In genomic region chr10:74690393-74690792, GRCh38 we compare ENCODE assay signal across 35 cellular contexts.
"Had no signal": no experiment of that assay in that cellular context is flagged by ENCODE, and none has a peak within 500 bp of the region (broad histone marks: within the 10 kb centered on the region; RNA-seq: fewer than 3 reads in every experiment).

No MANE protein-coding gene starts in this region.

- H3K27me3 ChIP-seq: adrenal gland, body of pancreas, brain microvascular endothelial cell, breast epithelium had no signal

- H3K27me3 Mint-ChIP-seq: activated B cell treated with CpG ODN at 0.5 μM for 24 hours; activated CD4-positive, alpha-beta memory T cell treated with anti-CD3 and anti-CD28 coated beads for 36 hours; activated CD4-positive, alpha-beta T cell treated with anti-CD3 and anti-CD28 coated beads, Interleukin-2, amount 10 ng/mL, durations not matched to agents 24 days and 14 days; activated CD8-positive, alpha-beta T cell treated with anti-CD3 and anti-CD28 coated beads for 36 hours; activated naive CD8-positive, alpha-beta T cell treated with anti-CD3 and anti-CD28 coated beads for 36 hours; activated T-helper 17 cell treated with anti-CD3 and anti-CD28 coated beads, Interleukin-2, amount 50 U/mL, for 72 hours had no signal

- H3K4me1 ChIP-seq: adrenal gland, body of pancreas, breast epithelium had no signal

- H3K36me3 Mint-ChIP-seq: activated naive CD4-positive, alpha-beta T cell treated with anti-CD3 and anti-CD28 coated beads, Interleukin-2, amount 50 U/mL, for 72 hours had no signal

- H3K27ac Mint-ChIP-seq: activated B cell treated with CpG ODN at 0.5 μM for 24 hours; activated CD4-positive, alpha-beta memory T cell treated with anti-CD3 and anti-CD28 coated beads for 36 hours; activated CD4-positive, alpha-beta T cell treated with anti-CD3 and anti-CD28 coated beads, Interleukin-2, amount 10 ng/mL, durations not matched to agents 24 days and 14 days; activated CD8-positive, alpha-beta T cell treated with anti-CD3 and anti-CD28 coated beads for 36 hours; activated naive CD4-positive, alpha-beta T cell treated with anti-CD3 and anti-CD28 coated beads for 36 hours; activated naive CD4-positive, alpha-beta T cell treated with anti-CD3 and anti-CD28 coated beads, Interleukin-2, amount 50 U/mL, for 72 hours; activated naive CD8-positive, alpha-beta T cell treated with anti-CD3 and anti-CD28 coated beads for 36 hours; activated T-cell treated with anti-CD3 and anti-CD28 coated beads, Interleukin-2, amount 50 U/mL, for 72 hours; activated T-helper 1 cell treated with anti-CD3 and anti-CD28 coated beads, Interleukin-12 subunit alpha, Interleukin-12 subunit beta, Interleukin-2, Interleukin-4 antibody, amounts not matched to agents 30 ng/mL and 10 ng/mL and 1 ng/mL, durations not matched to agents 14 hours and 24 hours and 36 hours; activated T-helper 17 cell treated with anti-CD3 and anti-CD28 coated beads, Interleukin-2, amount 50 U/mL, for 72 hours; T-helper 2 cell treated with Interferon-gamma antibody and Interleukin-4, amounts not matched to agents 5 μg/mL and 100 μg/mL, for 36 hours had no signal

- H3K4me3 Mint-ChIP-seq: activated B cell treated with CpG ODN at 0.5 μM for 24 hours; activated CD4-positive, alpha-beta memory T cell treated with anti-CD3 and anti-CD28 coated beads for 36 hours; activated CD4-positive, alpha-beta T cell treated with anti-CD3 and anti-CD28 coated beads, Interleukin-2, amount 10 ng/mL, durations not matched to agents 24 days and 14 days; activated CD8-positive, alpha-beta T cell treated with anti-CD3 and anti-CD28 coated beads for 36 hours; activated naive CD4-positive, alpha-beta T cell treated with anti-CD3 and anti-CD28 coated beads for 36 hours; activated naive CD8-positive, alpha-beta T cell treated with anti-CD3 and anti-CD28 coated beads for 36 hours; activated T-cell treated with anti-CD3 and anti-CD28 coated beads, Interleukin-2, amount 50 U/mL, for 4 hours; activated T-cell treated with anti-CD3 and anti-CD28 coated beads, Interleukin-2, amount 50 U/mL, for 72 hours; activated T-helper 1 cell treated with anti-CD3 and anti-CD28 coated beads, Interleukin-12 subunit alpha, Interleukin-12 subunit beta, Interleukin-2, Interleukin-4 antibody, amounts not matched to agents 30 ng/mL and 10 ng/mL and 1 ng/mL, durations not matched to agents 14 hours and 24 hours and 36 hours; activated T-helper 17 cell treated with anti-CD3 and anti-CD28 coated beads, Interleukin-2, amount 50 U/mL, for 72 hours; T-helper 2 cell treated with Interferon-gamma antibody and Interleukin-4, amounts not matched to agents 5 μg/mL and 100 μg/mL, for 36 hours had no signal

- H3K9me3 Mint-ChIP-seq: activated B cell treated with CpG ODN at 0.5 μM for 24 hours; activated CD4-positive, alpha-beta memory T cell treated with anti-CD3 and anti-CD28 coated beads for 36 hours; activated CD4-positive, alpha-beta T cell treated with anti-CD3 and anti-CD28 coated beads, Interleukin-2, amount 10 ng/mL, durations not matched to agents 24 days and 14 days; activated CD8-positive, alpha-beta T cell treated with anti-CD3 and anti-CD28 coated beads for 36 hours; activated naive CD4-positive, alpha-beta T cell treated with anti-CD3 and anti-CD28 coated beads for 36 hours; activated naive CD4-positive, alpha-beta T cell treated with anti-CD3 and anti-CD28 coated beads, Interleukin-2, amount 50 U/mL, for 72 hours; activated naive CD8-positive, alpha-beta T cell treated with anti-CD3 and anti-CD28 coated beads for 36 hours; activated T-cell treated with anti-CD3 and anti-CD28 coated beads, Interleukin-2, amount 50 U/mL, for 4 hours; activated T-cell treated with anti-CD3 and anti-CD28 coated beads, Interleukin-2, amount 50 U/mL, for 72 hours; activated T-helper 1 cell treated with anti-CD3 and anti-CD28 coated beads, Interleukin-12 subunit alpha, Interleukin-12 subunit beta, Interleukin-2, Interleukin-4 antibody, amounts not matched to agents 30 ng/mL and 10 ng/mL and 1 ng/mL, durations not matched to agents 14 hours and 24 hours and 36 hours; activated T-helper 17 cell treated with anti-CD3 and anti-CD28 coated beads, Interleukin-2, amount 50 U/mL, for 72 hours; T-helper 2 cell treated with Interferon-gamma antibody and Interleukin-4, amounts not matched to agents 5 μg/mL and 100 μg/mL, for 36 hours had no signal

- H3K27ac ChIP-seq: adrenal gland, body of pancreas, brain microvascular endothelial cell, breast epithelium, VCaP had no signal

- FAIRE-seq: astrocyte, TTC549 had no signal

- DNase-seq: activated B cell treated with CpG ODN at 0.5 μM for 24 hours; activated CD4-positive, alpha-beta memory T cell treated with anti-CD3 and anti-CD28 coated beads for 36 hours; activated CD4-positive, alpha-beta T cell treated with anti-CD3 and anti-CD28 coated beads for 4 hours; activated CD4-positive, alpha-beta T cell treated with anti-CD3 and anti-CD28 coated beads, Interleukin-2, amount 10 ng/mL, durations not matched to agents 24 days and 14 days; activated CD4-positive, alpha-beta T cell treated with anti-CD3 and anti-CD28 coated beads, Interleukin-2, amount 50 U/mL, for 1 hour; activated CD4-positive, alpha-beta T cell treated with anti-CD3 and anti-CD28 coated beads, Interleukin-2, amount 50 U/mL, for 4 hours; activated CD4-positive, CD25-positive, alpha-beta regulatory T cell treated with anti-CD3 and anti-CD28 coated beads, Interleukin-2, amount 50 U/mL, for 72 hours; activated CD8-positive, alpha-beta memory T cell treated with anti-CD3 and anti-CD28 coated beads, Interleukin-2, amount 50 U/mL, for 4 hours; activated CD8-positive, alpha-beta T cell treated with anti-CD3 and anti-CD28 coated beads for 36 hours; activated effector memory CD4-positive, alpha-beta T cell treated with anti-CD3 and anti-CD28 coated beads, Interleukin-2, amount 50 U/mL, for 16 hours; activated gamma-delta T cell treated with Interleukin-2 at 50 U/mL for 16 hours; activated naive CD4-positive, alpha-beta T cell; activated naive CD4-positive, alpha-beta T cell treated with anti-CD3 and anti-CD28 coated beads for 36 hours; activated naive CD4-positive, alpha-beta T cell treated with anti-CD3 and anti-CD28 coated beads, Interleukin-2, amount 50 U/mL, for 16 hours; activated naive CD8-positive, alpha-beta T cell treated with anti-CD3 and anti-CD28 coated beads for 36 hours; activated T-cell treated with anti-CD3 and anti-CD28 coated beads for 4 hours; activated T-cell treated with anti-CD3 and anti-CD28 coated beads, Interleukin-2, amount 50 U/mL, for 1 hour; activated T-cell treated with anti-CD3 and anti-CD28 coated beads, Interleukin-2, amount 50 U/mL, for 4 hours; activated T-cell treated with anti-CD3 and anti-CD28 coated beads, Interleukin-2, amount 50 U/mL, for 72 hours; adrenal gland; amniotic stem cell; aorta; body of pancreas; brain microvascular endothelial cell; central memory CD4-positive, alpha-beta T cell; T-helper 2 cell; T-helper 9 cell had no signal

- H3K9me3 ChIP-seq: adrenal gland, body of pancreas, breast epithelium had no signal

- H3K4me3 ChIP-seq: adrenal gland, body of pancreas, breast epithelium had no signal

- H3K4me1 Mint-ChIP-seq: activated B cell treated with CpG ODN at 0.5 μM for 24 hours; activated CD4-positive, alpha-beta T cell treated with anti-CD3 and anti-CD28 coated beads, Interleukin-2, amount 10 ng/mL, durations not matched to agents 24 days and 14 days; activated naive CD8-positive, alpha-beta T cell treated with anti-CD3 and anti-CD28 coated beads for 36 hours; activated T-helper 17 cell treated with anti-CD3 and anti-CD28 coated beads, Interleukin-2, amount 50 U/mL, for 72 hours had no signal

- ATAC-seq: activated CD8-positive, alpha-beta T cell treated with anti-CD3 and anti-CD28 coated beads for 36 hours; activated naive CD4-positive, alpha-beta T cell treated with anti-CD3 and anti-CD28 coated beads, Interleukin-2, amount 50 U/mL, for 72 hours; activated T-cell treated with anti-CD3 and anti-CD28 coated beads, Interleukin-2, amount 50 U/mL, for 4 hours; activated T-cell treated with anti-CD3 and anti-CD28 coated beads, Interleukin-2, amount 50 U/mL, for 72 hours; activated T-helper 17 cell treated with anti-CD3 and anti-CD28 coated beads, Interleukin-2, amount 50 U/mL, for 72 hours; body of pancreas had no signal

- H3K36me3 ChIP-seq: adrenal gland, brain microvascular endothelial cell, breast epithelium had no signal
